ENCODE assay signal across 1 cellular context in genomic region chr7:75909521-75910132, GRCh38.
A peak's percentile ranks its signal among the peaks of the same experiment; 100 is the strongest.
TF ChIP-seq lines count a peak whose summit lies in the region.

No MANE protein-coding gene starts in this region.

TF ChIP-seq in K562, 482 proteins besides CTCF, POLR2A, EP300 and RAD21 (continued from another document):
- TF ChIP-seq ZNF592 (IDR thresholded peaks at IDR 0.05): no peak
- no peak for TF ChIP-seq STAT5A (IDR thresholded peaks at IDR 0.05; ENCODE audit: borderline replicate concordance, low read length)
- TF ChIP-seq ZC3H11A (IDR thresholded peaks at IDR 0.05; ENCODE audit: low read depth, low read length): no peak
- TF ChIP-seq ELF2 (CRISPR knock-in tag; IDR thresholded peaks at IDR 0.05): no peak
- TF ChIP-seq ZNF699 (CRISPR knock-in tag; IDR thresholded peaks at IDR 0.05; ENCODE audit: insufficient replicate concordance): no peak
- TF ChIP-seq HMG20A (CRISPR knock-in tag; conservative IDR thresholded peaks at IDR 0.05): no peak
- TF ChIP-seq ZNF354B (CRISPR knock-in tag; IDR thresholded peaks at IDR 0.05): no peak
- no peak for TF ChIP-seq DNMT1 (IDR thresholded peaks at IDR 0.05)
- no peak for TF ChIP-seq TFE3 (CRISPR knock-in tag; IDR thresholded peaks at IDR 0.05)
- TF ChIP-seq SIN3B (IDR thresholded peaks at IDR 0.05; ENCODE audit: low read depth): no peak
- TF ChIP-seq ZNF407 (IDR thresholded peaks at IDR 0.05; ENCODE audit: low read depth): 0 out of 2 replicates have a peak, but pooled peaks have one; percentile 26
- TF ChIP-seq ZNF121 (CRISPR knock-in tag; conservative IDR thresholded peaks at IDR 0.05): no peak
- no peak for TF ChIP-seq ZNF224 (CRISPR knock-in tag; IDR thresholded peaks at IDR 0.05)
